1 cellular context compared by ENCODE assay signal in genomic region chrX:153794897-153795816, GRCh38.
TF ChIP-seq lines count a peak whose summit lies in the region.

No MANE protein-coding gene starts in this region.

TF ChIP-seq in IMR-90, 13 proteins besides CTCF, POLR2A, EP300 and RAD21:
- no peak for TF ChIP-seq ELK1 (IDR thresholded peaks at IDR 0.05; ENCODE audit: borderline replicate concordance, low read depth, low read length)
- peak; percentile 61; the same call in 1 of the 2 replicates for TF ChIP-seq MXI1 (IDR thresholded peaks at IDR 0.05; ENCODE audit: borderline replicate concordance, low read depth, low read length)
